1 cellular context compared by ENCODE assay signal in genomic region chr2:69222984-69223658, GRCh38.
TF ChIP-seq lines count a peak whose summit lies in the region.

No MANE protein-coding gene starts in this region.

TF ChIP-seq in GM12878, 131 proteins besides CTCF, POLR2A, EP300 and RAD21 (continued from another document):
- no peak for TF ChIP-seq REST (IDR thresholded peaks at IDR 0.05; ENCODE audit: low read depth, low read length)
- TF ChIP-seq BMI1 (IDR thresholded peaks at IDR 0.05; ENCODE audit: borderline replicate concordance) = no peak
- TF ChIP-seq FOXK2 (IDR thresholded peaks at IDR 0.05) = no peak
- no peak for TF ChIP-seq GATAD2B (conservative IDR thresholded peaks at IDR 0.05; ENCODE audit: low read depth)
- no peak for TF ChIP-seq CEBPB (IDR thresholded peaks at IDR 0.05; ENCODE audit: borderline replicate concordance in 1 of 2, low read depth in 2 of 2, low read length in 2 of 2)
- TF ChIP-seq MAX (IDR thresholded peaks at IDR 0.05; ENCODE audit: low read depth, low read length) = no peak
- no peak for TF ChIP-seq ZZZ3 (IDR thresholded peaks at IDR 0.05; ENCODE audit: control insufficient read depth, insufficient read length, low read depth)
- no peak for TF ChIP-seq SMAD1 (IDR thresholded peaks at IDR 0.05; ENCODE audit: low read depth, partially characterized antibody)
